ENCODE assay signal across 15 cellular contexts in genomic region chr1:3510136-3510955, GRCh38. TPM values are rescaled to one million over a fixed set of nuclear protein-coding genes. Genes with fewer than 3 reads are reported as not detected.
"Had no signal": no experiment of that assay in that cellular context is flagged by ENCODE, and none has a peak within 500 bp of the region (broad histone marks: within the 10 kb centered on the region; RNA-seq: fewer than 3 reads in every experiment).

No MANE protein-coding gene starts in this region.

- H3K4me3 ChIP-seq: body of pancreas, gastrocnemius medialis, heart right ventricle, left lung, thoracic aorta, upper lobe of left lung had no signal

- H3K27me3 ChIP-seq: body of pancreas, gastrocnemius medialis, heart right ventricle, left lung, upper lobe of left lung had no signal

- H3K36me3 ChIP-seq: gastrocnemius medialis, heart right ventricle, WERI-Rb-1 had no signal

- H3K4me1 ChIP-seq: body of pancreas, heart right ventricle, left lung had no signal

- DNase-seq: activated CD4-positive, alpha-beta T cell treated with anti-CD3 and anti-CD28 coated beads for 1 hour; activated naive CD4-positive, alpha-beta T cell; activated naive CD8-positive, alpha-beta T cell treated with anti-CD3 and anti-CD28 coated beads, Interleukin-2, amount 10 ng/mL, durations not matched to agents 7 days and 5 days; body of pancreas; gastrocnemius medialis; heart right ventricle; left lung; nephron progenitor cell; occipital lobe; stimulated activated naive B cell treated with anti-CD40 and anti-IgM and Interleukin-4, amounts not matched to agents 10 μg/mL and 1 μg/mL and 100 μg/mL, for 72 hours; WERI-Rb-1 had no signal

- H3K9me3 ChIP-seq: body of pancreas, gastrocnemius medialis, heart right ventricle, left lung, thoracic aorta, upper lobe of left lung had no signal

- H3K27ac ChIP-seq: body of pancreas, gastrocnemius medialis, heart right ventricle, left lung, thoracic aorta, upper lobe of left lung, WERI-Rb-1 had no signal

- ATAC-seq: gastrocnemius medialis; heart right ventricle; left lung; stimulated activated naive B cell treated with anti-CD40 and anti-IgM and Interleukin-4, amounts not matched to agents 10 μg/mL and 1 μg/mL and 100 μg/mL, for 72 hours had no signal

RNA-seq across cellular contexts. Expression of gene ARHGEF16, which starts 55.9 kb away (rescaled TPM):
- total RNA-seq: activated naive CD8-positive, alpha-beta T cell treated with anti-CD3 and anti-CD28 coated beads, Interleukin-2, amount 10 ng/mL, durations not matched to agents 7 days and 5 days; myocyte; T-helper 2 cell treated with Interferon-gamma antibody and Interleukin-4, amounts not matched to agents 100 ng/mL and 5 ng/mL, for 36 hours had no signal
